ENCODE assay signal across 2 cellular contexts in genomic region chr5:127959152-127959764, GRCh38.
TF ChIP-seq lines count a peak whose summit lies in the region.

No MANE protein-coding gene starts in this region.

TF ChIP-seq in K562, 482 proteins besides CTCF, POLR2A, EP300 and RAD21:
- peak; percentile 80 for TF ChIP-seq NFIC (IDR thresholded peaks at IDR 0.05)
- TF ChIP-seq NEUROD1 (IDR thresholded peaks at IDR 0.05; ENCODE audit: borderline replicate concordance, low read depth, low read length, partially characterized antibody): no peak

TF ChIP-seq in HepG2, 621 proteins besides CTCF, POLR2A, EP300 and RAD21:
- TF ChIP-seq HDAC1 (CRISPR knock-in tag; IDR thresholded peaks at IDR 0.05): 0 out of 2 replicates have a peak, but pooled peaks have one; percentile 6
- no peak for TF ChIP-seq CENPBD1 (CRISPR knock-in tag; IDR thresholded peaks at IDR 0.05; ENCODE audit: borderline replicate concordance, low read depth)
